8 cellular contexts compared by ENCODE assay signal in the genomic region with DNA sequence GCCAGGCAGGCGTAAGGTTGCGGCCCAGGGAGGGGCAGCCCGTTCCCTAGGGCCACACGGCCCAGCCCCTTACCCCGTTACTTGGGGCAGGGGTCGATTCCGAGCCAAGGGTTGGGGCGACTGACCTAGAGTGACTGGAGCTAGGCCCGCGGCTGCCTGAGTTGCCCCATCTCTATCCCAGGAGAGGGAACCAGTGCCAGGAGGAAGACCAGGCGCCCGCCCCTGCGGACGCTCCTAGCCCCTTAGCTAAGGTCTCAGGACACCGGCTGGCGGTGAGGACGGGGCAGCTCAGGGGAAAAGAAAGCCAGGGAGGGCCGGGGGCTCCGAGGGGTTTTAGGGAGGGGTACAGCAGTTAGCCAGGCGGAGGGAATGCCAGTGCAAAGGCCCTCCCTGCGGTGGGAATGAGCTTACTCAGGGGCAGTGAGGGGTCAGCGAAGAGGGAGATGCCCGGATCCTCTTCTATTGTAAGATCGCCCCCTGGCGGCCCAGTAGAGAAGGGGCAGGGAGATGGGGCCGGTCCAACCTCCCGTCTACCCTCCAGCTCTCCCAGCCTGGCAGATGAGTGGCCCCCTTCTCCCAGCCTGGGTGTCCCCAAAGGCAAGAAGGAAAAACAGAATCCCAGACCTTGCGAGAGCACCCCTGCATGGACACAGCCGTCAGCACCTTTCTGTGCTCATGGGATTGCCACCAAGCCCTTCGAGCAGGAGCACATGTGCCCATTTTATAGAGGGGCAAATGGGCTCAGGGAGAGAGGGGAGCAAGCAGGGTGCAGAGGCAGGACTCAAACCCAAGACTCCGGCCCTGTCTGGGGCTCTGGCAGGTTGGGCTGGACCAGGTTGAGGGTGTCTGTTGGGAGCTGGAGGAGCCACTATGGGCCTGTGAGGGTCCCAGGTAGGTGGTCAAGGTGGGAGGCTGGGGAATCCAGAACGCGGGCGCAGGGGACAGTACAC. TPM values are rescaled to one million over a fixed set of nuclear protein-coding genes. Genes with fewer than 3 reads are reported as not detected.
DNase-seq lines count a peak whose midpoint lies in the region; ATAC-seq and TF ChIP-seq lines count a peak whose summit lies in the region.

No MANE protein-coding gene starts in this region.

- TF ChIP-seq POLR2A in erythroblast (IDR thresholded peaks at IDR 0.05; ENCODE audit: low read length) = no peak
- no peak for TF ChIP-seq POLR2A in uterus (IDR thresholded peaks at IDR 0.05)

- peak; percentile 67 for DNase-seq in ELR (ENCODE audit: low read depth)
- DNase-seq in NCI-H146 treated with DMSO at 0.1 percent for 48 hours (lab: John Stamatoyannopoulos, UW; ENCODE audit: unreplicated experiment) = peak; percentile 18
- DNase-seq in activated CD8-positive, alpha-beta memory T cell treated with anti-CD3 and anti-CD28 coated beads for 24 hours = peak; percentile 86
- DNase-seq in erythroblast (lab: John Stamatoyannopoulos, UW) = peak; percentile 59 to 74
- no peak for DNase-seq in uterus

- ATAC-seq in GM18498 (IDR thresholded peaks at IDR 0.05; ENCODE audit: unreplicated experiment) (no peak), HG03139 (IDR thresholded peaks at IDR 0.05; ENCODE audit: unreplicated experiment) (no peak)

- H3K36me3 ChIP-seq in neutrophil (no peaks in the 10 kb centered on the region), uterus (no peaks in the 10 kb centered on the region)

- intact Hi-C loops in uterus (cut with DNase I; ENCODE audit: low total_unique reads) = no loop called here

- H3K4me1 ChIP-seq in neutrophil (ENCODE audit: control insufficient read depth in 1 of 2, insufficient read depth in 1 of 2, low read depth in 1 of 2, low read length in 1 of 2) (no peaks in the 10 kb centered on the region), uterus (no peaks in the 10 kb centered on the region)

- no peak overlapping the region for H3K4me3 ChIP-seq in neutrophil (ENCODE audit: low read depth in 1 of 2, low read length in 1 of 2)
- H3K4me3 ChIP-seq in uterus = no peak overlapping the region

- no peak overlapping the region for H3K27ac ChIP-seq in neutrophil
- no peak overlapping the region for H3K27ac ChIP-seq in uterus

- H3K27me3 ChIP-seq in neutrophil (no peaks in the 10 kb centered on the region), uterus (peaks cover 0 to 6% of the 10 kb centered on the region in 2 donors)

- peak; percentile 88 for TF ChIP-seq CTCF in neutrophil (IDR thresholded peaks at IDR 0.05)
- TF ChIP-seq CTCF in uterus (IDR thresholded peaks at IDR 0.05) = peak in 3 of 4 experiments; percentile 24 to 37 (median 28)

- H3K9me3 ChIP-seq in neutrophil (no peaks in the 10 kb centered on the region), uterus (no peaks in the 10 kb centered on the region)

RNA-seq across cellular contexts. Expression of gene CILP2, which starts 16.3 kb away (rescaled TPM):
- total RNA-seq in uterus = 1 to 10 TPM in 1 of 4 donors, under 1 TPM in 1, not detected in 2; 0.15 to 1.2 TPM

RNA-seq across cellular contexts. Expression of gene YJEFN3, which starts 25.6 kb away (rescaled TPM):
- 1 to 10 TPM in 3 of 4 donors, not detected in 1; 1.5 to 6.8 (median 2.9) TPM for total RNA-seq in uterus

RNA-seq across cellular contexts. Expression of gene NDUFA13, which starts 38.3 kb away (rescaled TPM):
- total RNA-seq in uterus = 100 to 1,000 TPM in 1 of 4 donors, 10 to 100 TPM in 3; 28.6 to 204 (median 60.9) TPM

RNA-seq across cellular contexts. Expression of gene TSSK6, which starts 39.0 kb away (rescaled TPM):
- total RNA-seq in uterus = 1 to 10 TPM in 2 of 4 donors, not detected in 2; 1.3 to 2.0 TPM

Comparison
In these comparisons a context has a peak if more than half of its experiments do, and no peak if none do; other contexts are left out.
1. DNase-seq: peak in ELR (single experiment), NCI-H146 treated with DMSO at 0.1 percent for 48 hours (single experiment), activated CD8-positive, alpha-beta memory T cell treated with anti-CD3 and anti-CD28 coated beads for 24 hours (single experiment) and erythroblast (2 of 2); none in uterus (0 of 2).